ENCODE assay signal across 2 cellular contexts in the genomic region with DNA sequence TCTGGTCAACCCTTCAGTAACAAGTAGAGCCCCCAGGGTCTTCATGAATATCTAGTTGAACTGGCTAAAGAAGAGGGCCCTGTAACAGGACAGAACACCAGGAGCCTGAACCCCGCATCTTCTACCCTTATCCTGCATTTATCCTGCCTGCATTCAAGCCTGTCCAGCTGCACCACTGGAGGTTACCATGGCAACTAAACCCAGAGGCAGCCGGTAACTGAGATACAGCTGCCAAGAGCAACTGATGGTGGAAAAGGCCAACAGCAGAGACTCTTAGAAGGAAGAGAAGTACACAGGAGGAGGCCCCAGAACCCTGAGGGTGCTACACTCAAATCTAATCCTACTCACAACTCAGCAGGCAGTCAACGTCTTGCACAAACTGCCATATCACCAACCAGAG.
A peak's percentile ranks its signal among the peaks of the same experiment; 100 is the strongest.
TF ChIP-seq lines count a peak whose summit lies in the region.

No MANE protein-coding gene starts in this region.

TF ChIP-seq in HEK293, 187 proteins besides CTCF, POLR2A, EP300 and RAD21:
- no peak for TF ChIP-seq SP2 (tag by site-specific recombination; IDR thresholded peaks at IDR 0.05)
- TF ChIP-seq ZBTB17 (tag by site-specific recombination; IDR thresholded peaks at IDR 0.05): 0 out of 2 replicates have a peak, but pooled peaks have one; percentile 14
- peak; percentile 62 for TF ChIP-seq MYNN (tag by site-specific recombination; IDR thresholded peaks at IDR 0.05; ENCODE audit: borderline replicate concordance)
TF ChIP-seq in HEK293: peak in this region for 2.

TF ChIP-seq in H1, 55 proteins besides CTCF, POLR2A, EP300 and RAD21:
- TF ChIP-seq ZNF274 (IDR thresholded peaks at IDR 0.05; ENCODE audit: borderline replicate concordance, extremely low read depth, low read length) (no peak), TAF1 (IDR thresholded peaks at IDR 0.05; ENCODE audit: low read depth, low read length) (no peak), CREB1 (IDR thresholded peaks at IDR 0.05) (no peak)
